Comparison of ENCODE assay signal across 1 cellular context in the genomic region with DNA sequence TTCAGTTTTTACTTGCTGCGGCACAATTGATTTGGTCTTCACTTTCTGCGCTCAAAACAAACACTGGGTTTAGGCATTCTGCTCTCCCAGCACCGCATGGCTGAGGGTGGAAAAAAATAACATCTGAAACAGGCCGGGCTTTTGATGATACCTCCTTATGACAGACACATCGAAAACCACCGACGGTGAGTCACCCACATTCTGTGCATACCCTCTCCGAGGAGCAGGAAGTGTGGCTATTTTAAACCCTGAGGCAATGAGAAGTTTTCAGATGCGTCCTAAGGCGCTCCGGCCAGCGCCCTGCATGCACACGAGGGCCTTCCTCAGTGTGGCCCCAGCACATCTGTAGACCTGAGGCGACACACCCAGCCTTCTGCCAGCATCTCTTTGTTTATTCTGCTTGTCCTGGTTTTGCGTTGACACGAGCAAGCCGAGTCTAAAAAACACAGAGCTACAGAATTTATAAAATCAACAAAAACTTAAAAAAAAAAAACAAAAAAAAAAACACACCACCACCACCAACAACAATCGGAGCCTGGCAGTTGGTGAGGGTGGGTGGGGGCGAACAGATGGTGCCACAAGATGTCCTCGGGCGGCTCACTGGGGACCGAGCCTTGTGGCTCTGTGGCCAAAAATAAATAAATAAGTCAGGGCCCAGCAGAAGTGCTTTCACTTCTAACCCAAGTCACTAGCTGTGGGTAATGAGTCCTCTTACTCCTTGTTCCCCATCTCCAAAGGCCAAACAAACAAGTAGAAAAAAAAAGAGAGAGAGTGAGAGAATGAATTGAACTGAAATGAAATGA.
TF ChIP-seq lines count a peak whose summit lies in the region.

No MANE protein-coding gene starts in this region.

TF ChIP-seq in GM12878, 131 proteins besides CTCF, POLR2A, EP300 and RAD21 (continued from another document and continues in another):
- TF ChIP-seq, protein P1, sequence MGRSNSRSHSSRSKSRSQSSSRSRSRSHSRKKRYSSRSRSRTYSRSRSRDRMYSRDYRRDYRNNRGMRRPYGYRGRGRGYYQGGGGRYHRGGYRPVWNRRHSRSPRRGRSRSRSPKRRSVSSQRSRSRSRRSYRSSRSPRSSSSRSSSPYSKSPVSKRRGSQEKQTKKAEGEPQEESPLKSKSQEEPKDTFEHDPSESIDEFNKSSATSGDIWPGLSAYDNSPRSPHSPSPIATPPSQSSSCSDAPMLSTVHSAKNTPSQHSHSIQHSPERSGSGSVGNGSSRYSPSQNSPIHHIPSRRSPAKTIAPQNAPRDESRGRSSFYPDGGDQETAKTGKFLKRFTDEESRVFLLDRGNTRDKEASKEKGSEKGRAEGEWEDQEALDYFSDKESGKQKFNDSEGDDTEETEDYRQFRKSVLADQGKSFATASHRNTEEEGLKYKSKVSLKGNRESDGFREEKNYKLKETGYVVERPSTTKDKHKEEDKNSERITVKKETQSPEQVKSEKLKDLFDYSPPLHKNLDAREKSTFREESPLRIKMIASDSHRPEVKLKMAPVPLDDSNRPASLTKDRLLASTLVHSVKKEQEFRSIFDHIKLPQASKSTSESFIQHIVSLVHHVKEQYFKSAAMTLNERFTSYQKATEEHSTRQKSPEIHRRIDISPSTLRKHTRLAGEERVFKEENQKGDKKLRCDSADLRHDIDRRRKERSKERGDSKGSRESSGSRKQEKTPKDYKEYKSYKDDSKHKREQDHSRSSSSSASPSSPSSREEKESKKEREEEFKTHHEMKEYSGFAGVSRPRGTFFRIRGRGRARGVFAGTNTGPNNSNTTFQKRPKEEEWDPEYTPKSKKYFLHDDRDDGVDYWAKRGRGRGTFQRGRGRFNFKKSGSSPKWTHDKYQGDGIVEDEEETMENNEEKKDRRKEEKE (IDR thresholded peaks at IDR 0.05), result no peak
- TF ChIP-seq, protein P2, sequence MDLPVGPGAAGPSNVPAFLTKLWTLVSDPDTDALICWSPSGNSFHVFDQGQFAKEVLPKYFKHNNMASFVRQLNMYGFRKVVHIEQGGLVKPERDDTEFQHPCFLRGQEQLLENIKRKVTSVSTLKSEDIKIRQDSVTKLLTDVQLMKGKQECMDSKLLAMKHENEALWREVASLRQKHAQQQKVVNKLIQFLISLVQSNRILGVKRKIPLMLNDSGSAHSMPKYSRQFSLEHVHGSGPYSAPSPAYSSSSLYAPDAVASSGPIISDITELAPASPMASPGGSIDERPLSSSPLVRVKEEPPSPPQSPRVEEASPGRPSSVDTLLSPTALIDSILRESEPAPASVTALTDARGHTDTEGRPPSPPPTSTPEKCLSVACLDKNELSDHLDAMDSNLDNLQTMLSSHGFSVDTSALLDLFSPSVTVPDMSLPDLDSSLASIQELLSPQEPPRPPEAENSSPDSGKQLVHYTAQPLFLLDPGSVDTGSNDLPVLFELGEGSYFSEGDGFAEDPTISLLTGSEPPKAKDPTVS (IDR thresholded peaks at IDR 0.05; ENCODE audit: low read depth, low read length), result no peak
- peak; percentile 90 for TF ChIP-seq JUNB (IDR thresholded peaks at IDR 0.05)
- TF ChIP-seq, protein P3, sequence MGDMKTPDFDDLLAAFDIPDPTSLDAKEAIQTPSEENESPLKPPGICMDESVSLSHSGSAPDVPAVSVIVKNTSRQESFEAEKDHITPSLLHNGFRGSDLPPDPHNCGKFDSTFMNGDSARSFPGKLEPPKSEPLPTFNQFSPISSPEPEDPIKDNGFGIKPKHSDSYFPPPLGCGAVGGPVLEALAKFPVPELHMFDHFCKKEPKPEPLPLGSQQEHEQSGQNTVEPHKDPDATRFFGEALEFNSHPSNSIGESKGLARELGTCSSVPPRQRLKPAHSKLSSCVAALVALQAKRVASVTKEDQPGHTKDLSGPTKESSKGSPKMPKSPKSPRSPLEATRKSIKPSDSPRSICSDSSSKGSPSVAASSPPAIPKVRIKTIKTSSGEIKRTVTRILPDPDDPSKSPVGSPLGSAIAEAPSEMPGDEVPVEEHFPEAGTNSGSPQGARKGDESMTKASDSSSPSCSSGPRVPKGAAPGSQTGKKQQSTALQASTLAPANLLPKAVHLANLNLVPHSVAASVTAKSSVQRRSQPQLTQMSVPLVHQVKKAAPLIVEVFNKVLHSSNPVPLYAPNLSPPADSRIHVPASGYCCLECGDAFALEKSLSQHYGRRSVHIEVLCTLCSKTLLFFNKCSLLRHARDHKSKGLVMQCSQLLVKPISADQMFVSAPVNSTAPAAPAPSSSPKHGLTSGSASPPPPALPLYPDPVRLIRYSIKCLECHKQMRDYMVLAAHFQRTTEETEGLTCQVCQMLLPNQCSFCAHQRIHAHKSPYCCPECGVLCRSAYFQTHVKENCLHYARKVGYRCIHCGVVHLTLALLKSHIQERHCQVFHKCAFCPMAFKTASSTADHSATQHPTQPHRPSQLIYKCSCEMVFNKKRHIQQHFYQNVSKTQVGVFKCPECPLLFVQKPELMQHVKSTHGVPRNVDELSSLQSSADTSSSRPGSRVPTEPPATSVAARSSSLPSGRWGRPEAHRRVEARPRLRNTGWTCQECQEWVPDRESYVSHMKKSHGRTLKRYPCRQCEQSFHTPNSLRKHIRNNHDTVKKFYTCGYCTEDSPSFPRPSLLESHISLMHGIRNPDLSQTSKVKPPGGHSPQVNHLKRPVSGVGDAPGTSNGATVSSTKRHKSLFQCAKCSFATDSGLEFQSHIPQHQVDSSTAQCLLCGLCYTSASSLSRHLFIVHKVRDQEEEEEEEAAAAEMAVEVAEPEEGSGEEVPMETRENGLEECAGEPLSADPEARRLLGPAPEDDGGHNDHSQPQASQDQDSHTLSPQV (IDR thresholded peaks at IDR 0.05), result peak; percentile 47; the same call in 1 of the 2 replicates
- TF ChIP-seq SP1 (IDR thresholded peaks at IDR 0.05; ENCODE audit: low read depth, low read length), result peak; percentile 79
- TF ChIP-seq GATAD2B (conservative IDR thresholded peaks at IDR 0.05; ENCODE audit: low read depth), result peak; percentile 76; the same call in 1 of the 2 replicates
- no peak for TF ChIP-seq STAT3 (IDR thresholded peaks at IDR 0.05; ENCODE audit: low read depth, low read length)
- TF ChIP-seq POU2F2 (IDR thresholded peaks at IDR 0.05; ENCODE audit: borderline replicate concordance, low read depth, low read length), result peak; percentile 76; the same call in 2 of the 3 replicates
- TF ChIP-seq EZH2 (IDR thresholded peaks at IDR 0.05; ENCODE audit: borderline replicate concordance, control insufficient read depth, low read depth, low read length), result no peak
- peak; percentile 74; the same call in 1 of the 2 replicates for TF ChIP-seq HDGF (IDR thresholded peaks at IDR 0.05)
- no peak for TF ChIP-seq ZNF274 (IDR thresholded peaks at IDR 0.05; ENCODE audit: insufficient read depth, insufficient read length)
- TF ChIP-seq, protein P4, sequence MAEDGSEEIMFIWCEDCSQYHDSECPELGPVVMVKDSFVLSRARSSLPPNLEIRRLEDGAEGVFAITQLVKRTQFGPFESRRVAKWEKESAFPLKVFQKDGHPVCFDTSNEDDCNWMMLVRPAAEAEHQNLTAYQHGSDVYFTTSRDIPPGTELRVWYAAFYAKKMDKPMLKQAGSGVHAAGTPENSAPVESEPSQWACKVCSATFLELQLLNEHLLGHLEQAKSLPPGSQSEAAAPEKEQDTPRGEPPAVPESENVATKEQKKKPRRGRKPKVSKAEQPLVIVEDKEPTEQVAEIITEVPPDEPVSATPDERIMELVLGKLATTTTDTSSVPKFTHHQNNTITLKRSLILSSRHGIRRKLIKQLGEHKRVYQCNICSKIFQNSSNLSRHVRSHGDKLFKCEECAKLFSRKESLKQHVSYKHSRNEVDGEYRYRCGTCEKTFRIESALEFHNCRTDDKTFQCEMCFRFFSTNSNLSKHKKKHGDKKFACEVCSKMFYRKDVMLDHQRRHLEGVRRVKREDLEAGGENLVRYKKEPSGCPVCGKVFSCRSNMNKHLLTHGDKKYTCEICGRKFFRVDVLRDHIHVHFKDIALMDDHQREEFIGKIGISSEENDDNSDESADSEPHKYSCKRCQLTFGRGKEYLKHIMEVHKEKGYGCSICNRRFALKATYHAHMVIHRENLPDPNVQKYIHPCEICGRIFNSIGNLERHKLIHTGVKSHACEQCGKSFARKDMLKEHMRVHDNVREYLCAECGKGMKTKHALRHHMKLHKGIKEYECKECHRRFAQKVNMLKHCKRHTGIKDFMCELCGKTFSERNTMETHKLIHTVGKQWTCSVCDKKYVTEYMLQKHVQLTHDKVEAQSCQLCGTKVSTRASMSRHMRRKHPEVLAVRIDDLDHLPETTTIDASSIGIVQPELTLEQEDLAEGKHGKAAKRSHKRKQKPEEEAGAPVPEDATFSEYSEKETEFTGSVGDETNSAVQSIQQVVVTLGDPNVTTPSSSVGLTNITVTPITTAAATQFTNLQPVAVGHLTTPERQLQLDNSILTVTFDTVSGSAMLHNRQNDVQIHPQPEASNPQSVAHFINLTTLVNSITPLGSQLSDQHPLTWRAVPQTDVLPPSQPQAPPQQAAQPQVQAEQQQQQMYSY (CRISPR knock-in tag; IDR thresholded peaks at IDR 0.05), result no peak
- peak; percentile 92; the same call in 1 of the 2 replicates for TF ChIP-seq CHD1 (IDR thresholded peaks at IDR 0.05; ENCODE audit: low read depth, low read length)
- TF ChIP-seq TCF7 (IDR thresholded peaks at IDR 0.05; ENCODE audit: borderline replicate concordance), result peak; percentile 66; the same call in 1 of the 2 replicates
- peak; percentile 94 for TF ChIP-seq NBN (IDR thresholded peaks at IDR 0.05)
- TF ChIP-seq SREBF1 (IDR thresholded peaks at IDR 0.05; ENCODE audit: low read length), result no peak
- TF ChIP-seq BACH1 (IDR thresholded peaks at IDR 0.05; ENCODE audit: borderline replicate concordance), result no peak
- TF ChIP-seq, protein P5, sequence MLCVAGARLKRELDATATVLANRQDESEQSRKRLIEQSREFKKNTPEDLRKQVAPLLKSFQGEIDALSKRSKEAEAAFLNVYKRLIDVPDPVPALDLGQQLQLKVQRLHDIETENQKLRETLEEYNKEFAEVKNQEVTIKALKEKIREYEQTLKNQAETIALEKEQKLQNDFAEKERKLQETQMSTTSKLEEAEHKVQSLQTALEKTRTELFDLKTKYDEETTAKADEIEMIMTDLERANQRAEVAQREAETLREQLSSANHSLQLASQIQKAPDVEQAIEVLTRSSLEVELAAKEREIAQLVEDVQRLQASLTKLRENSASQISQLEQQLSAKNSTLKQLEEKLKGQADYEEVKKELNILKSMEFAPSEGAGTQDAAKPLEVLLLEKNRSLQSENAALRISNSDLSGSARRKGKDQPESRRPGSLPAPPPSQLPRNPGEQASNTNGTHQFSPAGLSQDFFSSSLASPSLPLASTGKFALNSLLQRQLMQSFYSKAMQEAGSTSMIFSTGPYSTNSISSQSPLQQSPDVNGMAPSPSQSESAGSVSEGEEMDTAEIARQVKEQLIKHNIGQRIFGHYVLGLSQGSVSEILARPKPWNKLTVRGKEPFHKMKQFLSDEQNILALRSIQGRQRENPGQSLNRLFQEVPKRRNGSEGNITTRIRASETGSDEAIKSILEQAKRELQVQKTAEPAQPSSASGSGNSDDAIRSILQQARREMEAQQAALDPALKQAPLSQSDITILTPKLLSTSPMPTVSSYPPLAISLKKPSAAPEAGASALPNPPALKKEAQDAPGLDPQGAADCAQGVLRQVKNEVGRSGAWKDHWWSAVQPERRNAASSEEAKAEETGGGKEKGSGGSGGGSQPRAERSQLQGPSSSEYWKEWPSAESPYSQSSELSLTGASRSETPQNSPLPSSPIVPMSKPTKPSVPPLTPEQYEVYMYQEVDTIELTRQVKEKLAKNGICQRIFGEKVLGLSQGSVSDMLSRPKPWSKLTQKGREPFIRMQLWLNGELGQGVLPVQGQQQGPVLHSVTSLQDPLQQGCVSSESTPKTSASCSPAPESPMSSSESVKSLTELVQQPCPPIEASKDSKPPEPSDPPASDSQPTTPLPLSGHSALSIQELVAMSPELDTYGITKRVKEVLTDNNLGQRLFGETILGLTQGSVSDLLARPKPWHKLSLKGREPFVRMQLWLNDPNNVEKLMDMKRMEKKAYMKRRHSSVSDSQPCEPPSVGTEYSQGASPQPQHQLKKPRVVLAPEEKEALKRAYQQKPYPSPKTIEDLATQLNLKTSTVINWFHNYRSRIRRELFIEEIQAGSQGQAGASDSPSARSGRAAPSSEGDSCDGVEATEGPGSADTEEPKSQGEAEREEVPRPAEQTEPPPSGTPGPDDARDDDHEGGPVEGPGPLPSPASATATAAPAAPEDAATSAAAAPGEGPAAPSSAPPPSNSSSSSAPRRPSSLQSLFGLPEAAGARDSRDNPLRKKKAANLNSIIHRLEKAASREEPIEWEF (IDR thresholded peaks at IDR 0.05; ENCODE audit: insufficient replicate concordance, low read depth, low read length), result peak; percentile 79
- TF ChIP-seq, protein P6, sequence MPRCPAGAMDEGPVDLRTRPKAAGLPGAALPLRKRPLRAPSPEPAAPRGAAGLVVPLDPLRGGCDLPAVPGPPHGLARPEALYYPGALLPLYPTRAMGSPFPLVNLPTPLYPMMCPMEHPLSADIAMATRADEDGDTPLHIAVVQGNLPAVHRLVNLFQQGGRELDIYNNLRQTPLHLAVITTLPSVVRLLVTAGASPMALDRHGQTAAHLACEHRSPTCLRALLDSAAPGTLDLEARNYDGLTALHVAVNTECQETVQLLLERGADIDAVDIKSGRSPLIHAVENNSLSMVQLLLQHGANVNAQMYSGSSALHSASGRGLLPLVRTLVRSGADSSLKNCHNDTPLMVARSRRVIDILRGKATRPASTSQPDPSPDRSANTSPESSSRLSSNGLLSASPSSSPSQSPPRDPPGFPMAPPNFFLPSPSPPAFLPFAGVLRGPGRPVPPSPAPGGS (IDR thresholded peaks at IDR 0.05; ENCODE audit: borderline replicate concordance, insufficient read depth, low read depth, low read length, poor library complexity, severe bottlenecking), result no peak
- TF ChIP-seq, protein P7, sequence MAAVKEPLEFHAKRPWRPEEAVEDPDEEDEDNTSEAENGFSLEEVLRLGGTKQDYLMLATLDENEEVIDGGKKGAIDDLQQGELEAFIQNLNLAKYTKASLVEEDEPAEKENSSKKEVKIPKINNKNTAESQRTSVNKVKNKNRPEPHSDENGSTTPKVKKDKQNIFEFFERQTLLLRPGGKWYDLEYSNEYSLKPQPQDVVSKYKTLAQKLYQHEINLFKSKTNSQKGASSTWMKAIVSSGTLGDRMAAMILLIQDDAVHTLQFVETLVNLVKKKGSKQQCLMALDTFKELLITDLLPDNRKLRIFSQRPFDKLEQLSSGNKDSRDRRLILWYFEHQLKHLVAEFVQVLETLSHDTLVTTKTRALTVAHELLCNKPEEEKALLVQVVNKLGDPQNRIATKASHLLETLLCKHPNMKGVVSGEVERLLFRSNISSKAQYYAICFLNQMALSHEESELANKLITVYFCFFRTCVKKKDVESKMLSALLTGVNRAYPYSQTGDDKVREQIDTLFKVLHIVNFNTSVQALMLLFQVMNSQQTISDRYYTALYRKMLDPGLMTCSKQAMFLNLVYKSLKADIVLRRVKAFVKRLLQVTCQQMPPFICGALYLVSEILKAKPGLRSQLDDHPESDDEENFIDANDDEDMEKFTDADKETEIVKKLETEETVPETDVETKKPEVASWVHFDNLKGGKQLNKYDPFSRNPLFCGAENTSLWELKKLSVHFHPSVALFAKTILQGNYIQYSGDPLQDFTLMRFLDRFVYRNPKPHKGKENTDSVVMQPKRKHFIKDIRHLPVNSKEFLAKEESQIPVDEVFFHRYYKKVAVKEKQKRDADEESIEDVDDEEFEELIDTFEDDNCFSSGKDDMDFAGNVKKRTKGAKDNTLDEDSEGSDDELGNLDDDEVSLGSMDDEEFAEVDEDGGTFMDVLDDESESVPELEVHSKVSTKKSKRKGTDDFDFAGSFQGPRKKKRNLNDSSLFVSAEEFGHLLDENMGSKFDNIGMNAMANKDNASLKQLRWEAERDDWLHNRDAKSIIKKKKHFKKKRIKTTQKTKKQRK (IDR thresholded peaks at IDR 0.05; ENCODE audit: low read depth, low read length), result no peak
- TF ChIP-seq SIX5 (IDR thresholded peaks at IDR 0.05; ENCODE audit: low read depth, low read length, severe bottlenecking), result no peak
- peak; percentile 95 for TF ChIP-seq EED (IDR thresholded peaks at IDR 0.05; ENCODE audit: low read depth)
